ENCODE assay signal across 26 cellular contexts in genomic region chr1:185742403-185742802, GRCh38.
"Had no signal": no experiment of that assay in that cellular context is flagged by ENCODE, and none has a peak within 500 bp of the region (broad histone marks: within the 10 kb centered on the region; RNA-seq: fewer than 3 reads in every experiment).

No MANE protein-coding gene starts in this region.

- H3K27me3 ChIP-seq: ovary, right atrium auricular region, stomach, testis, tibial artery, upper lobe of right lung had no signal

- H3K27me3 Mint-ChIP-seq: progenitor cell of endocrine pancreas had no signal

- DNase-seq: hippocampal formation; kidney glomerular epithelial cell; left cardiac atrium; lower lobe of right lung; mammary epithelial cell; mesendoderm; naive B cell; ovary; right lobe of liver; stimulated activated CD4-positive, alpha-beta T cell treated with anti-CD3 and anti-CD28 coated beads, Interleukin-1b, Interleukin-23, amount 100 ng/mL, for 48 hours; stimulated activated CD4-positive, alpha-beta T cell treated with anti-CD3 and anti-CD28 coated beads, Interleukin-2, amount 100 ng/mL, for 48 hours; stimulated activated CD4-positive, alpha-beta T cell treated with anti-CD3 and anti-CD28 coated beads, Interleukin-4, amount 100 ng/mL, for 4 hours; stimulated activated CD8-positive, alpha-beta memory T cell treated with anti-CD3 and anti-CD28 coated beads, Interleukin-4, amount 100 ng/mL, for 48 hours; stimulated activated naive B cell treated with anti-CD40 and anti-IgM and Interleukin-4, amounts not matched to agents 10 μg/mL and 1 μg/mL and 100 μg/mL, for 72 hours; stimulated activated naive CD8-positive, alpha-beta T cell treated with anti-CD3 and anti-CD28 coated beads, Interleukin-15, Interleukin-2, amounts not matched to agents 100 U/mL and 50 U/mL, for 24 hours; stomach; testis; tibial artery; trophoblast cell; upper lobe of right lung had no signal

- H3K4me1 ChIP-seq: lower lobe of right lung, right atrium auricular region, right lobe of liver, stomach, testis, tibial artery, upper lobe of right lung had no signal

- H3K4me3 Mint-ChIP-seq: mesothelial cell of epicardium; naive B cell; natural killer cell treated with Interleukin-12 subunit alpha and Interleukin-12 subunit beta and Interleukin-15 and Interleukin-18, amount 100 ng/mL, for 72 hours; stimulated activated naive B cell treated with anti-CD40 and anti-IgM and Interleukin-4, amounts not matched to agents 10 μg/mL and 1 μg/mL and 100 μg/mL, for 72 hours had no signal

- H3K4me1 Mint-ChIP-seq: naive B cell; stimulated activated naive B cell treated with anti-CD40 and anti-IgM and Interleukin-4, amounts not matched to agents 10 μg/mL and 1 μg/mL and 100 μg/mL, for 72 hours had no signal

- H3K36me3 ChIP-seq: lower lobe of right lung, ovary, right atrium auricular region, right lobe of liver, stomach, tibial artery, upper lobe of right lung had no signal

- ATAC-seq: left cardiac atrium; left lobe of liver; lower lobe of right lung; right lobe of liver; stimulated activated naive B cell treated with anti-CD40 and anti-IgM and Interleukin-4, amounts not matched to agents 10 μg/mL and 1 μg/mL and 100 μg/mL, for 72 hours; stimulated activated naive CD8-positive, alpha-beta T cell treated with anti-CD3 and anti-CD28 coated beads, Interleukin-15, Interleukin-2, amounts not matched to agents 100 U/mL and 50 U/mL, for 24 hours; upper lobe of right lung had no signal

- H3K4me3 ChIP-seq: lower lobe of right lung, ovary, right atrium auricular region, right lobe of liver, smooth muscle cell, stomach, testis, tibial artery, upper lobe of right lung had no signal

- H3K27ac ChIP-seq: lower lobe of right lung, ovary, right atrium auricular region, right lobe of liver, stomach, testis, tibial artery, upper lobe of right lung had no signal

- H3K9me3 ChIP-seq: lower lobe of right lung, ovary, right atrium auricular region, right lobe of liver, testis, tibial artery, upper lobe of right lung had no signal

- H3K27ac Mint-ChIP-seq: mesothelial cell of epicardium; natural killer cell treated with Interleukin-12 subunit alpha and Interleukin-12 subunit beta and Interleukin-15 and Interleukin-18, amount 100 ng/mL, for 72 hours; progenitor cell of endocrine pancreas; stimulated activated naive B cell treated with anti-CD40 and anti-IgM and Interleukin-4, amounts not matched to agents 10 μg/mL and 1 μg/mL and 100 μg/mL, for 72 hours had no signal
